29 cellular contexts compared by ENCODE assay signal in genomic region chr6:24306038-24306437, GRCh38. TPM values are rescaled to one million over a fixed set of nuclear protein-coding genes. Genes with fewer than 3 reads are reported as not detected.
DNase-seq lines count a peak whose midpoint lies in the region; ATAC-seq, FAIRE-seq and TF ChIP-seq lines count a peak whose summit lies in the region.
"Had no signal": no experiment of that assay in that cellular context is flagged by ENCODE, and none has a peak within 500 bp of the region (broad histone marks: within the 10 kb centered on the region; RNA-seq: fewer than 3 reads in every experiment).

No MANE protein-coding gene starts in this region.

- H3K27me3 ChIP-seq in liver (ENCODE audit: control insufficient read depth in 4 of 4, insufficient read depth in 4 of 4, low read length in 3 of 4): no peaks in the 10 kb centered on the region
- no peaks in the 10 kb centered on the region for H3K27me3 ChIP-seq in HepG2 (ENCODE audit: control insufficient read depth in 1 of 2, insufficient read depth in 2 of 2, low read length in 2 of 2)
- H3K27me3 ChIP-seq in mesenchymal stem cell (ENCODE audit: control insufficient read depth in 1 of 2, insufficient read depth in 1 of 2, low read length in 2 of 2): no peaks in the 10 kb centered on the region
- H3K27me3 ChIP-seq: BE2C, BLaER1 had no signal

- H3K18ac ChIP-seq in mesenchymal stem cell (ENCODE audit: low read depth in 1 of 2, low read length in 2 of 2): no peak overlapping the region

- H2AFZ ChIP-seq in HepG2 (ENCODE audit: low read length) (no peak overlapping the region), mesenchymal stem cell (ENCODE audit: low read depth, low read length) (no peak overlapping the region)

- H3K79me2 ChIP-seq in HepG2 (ENCODE audit: insufficient read depth, low read length): peaks cover 70% of the 10 kb centered on the region

- H4K91ac ChIP-seq in mesenchymal stem cell (ENCODE audit: low read length): no peak overlapping the region

- no peaks in the 10 kb centered on the region for H3K9me3 Mint-ChIP-seq in osteocyte (ENCODE audit: unreplicated experiment)
- peaks cover 7% of the 10 kb centered on the region for H3K9me3 Mint-ChIP-seq in activated T-cell treated with anti-CD3 and anti-CD28 coated beads, Interleukin-2, amount 50 U/mL, for 24 hours

- no peak overlapping the region for H4K8ac ChIP-seq in mesenchymal stem cell (ENCODE audit: low read length)

- intact Hi-C loops in HepG2 (cut with micrococcal nuclease; ENCODE audit: unreplicated experiment): no loop called here

- H3K4me3 ChIP-seq in liver (ENCODE audit: low read depth in 1 of 3, low read length in 3 of 3): no peak overlapping the region
- H3K4me3 ChIP-seq in HepG2 (replicated peaks in 1 of 3; ENCODE audit: insufficient read depth in 1 of 3, low read depth in 2 of 3, low read length in 3 of 3): no peak overlapping the region
- no peak overlapping the region for H3K4me3 ChIP-seq in mesenchymal stem cell (ENCODE audit: insufficient read depth in 1 of 2, low read depth in 1 of 2, low read length in 2 of 2)
- H3K4me3 ChIP-seq: BLaER1, GM12878 had no signal

- BruUV-seq in HepG2 (replicated peaks; lab: Mats Ljungman, UMichigan): no TSS peak

- H3K4me3 Mint-ChIP-seq in osteocyte (ENCODE audit: unreplicated experiment): no peak overlapping the region
- no peak overlapping the region for H3K4me3 Mint-ChIP-seq in activated T-cell treated with anti-CD3 and anti-CD28 coated beads, Interleukin-2, amount 50 U/mL, for 24 hours
- H3K4me3 Mint-ChIP-seq: CD14-positive monocyte; CD4-positive, alpha-beta memory T cell; CD4-positive, CD25-positive, alpha-beta regulatory T cell; CD8-positive, alpha-beta memory T cell had no signal

- H3K4me1 ChIP-seq in liver (ENCODE audit: control insufficient read depth in 4 of 4, insufficient read depth in 4 of 4, low read length in 3 of 4) (peaks cover 0 to 3% (median 0%) of the 10 kb centered on the region in 4 donors), HepG2 (ENCODE audit: insufficient read depth, low read length) (peaks cover 39% of the 10 kb centered on the region), mesenchymal stem cell (ENCODE audit: control insufficient read depth, insufficient read depth, low read depth, low read length) (peaks cover 3% of the 10 kb centered on the region)
- H3K4me1 ChIP-seq: BE2C had no signal

- peak overlapping the region; percentile 16 for H3K27ac Mint-ChIP-seq in osteocyte (ENCODE audit: unreplicated experiment)
- H3K27ac Mint-ChIP-seq in activated T-cell treated with anti-CD3 and anti-CD28 coated beads, Interleukin-2, amount 50 U/mL, for 24 hours: no peak overlapping the region
- H3K27ac Mint-ChIP-seq: CD14-positive monocyte; CD4-positive, alpha-beta memory T cell; CD4-positive, CD25-positive, alpha-beta regulatory T cell; CD8-positive, alpha-beta memory T cell had no signal

- peaks cover 13% of the 10 kb centered on the region for H3K79me1 ChIP-seq in mesenchymal stem cell (replicated peaks; ENCODE audit: low read length, poor library complexity, severe bottlenecking)

- POLR2A ChIA-PET in HepG2 (lab: Yijun Ruan, JAX): no interaction called here

- peaks cover 12% of the 10 kb centered on the region for H3K27me3 Mint-ChIP-seq in osteocyte (ENCODE audit: unreplicated experiment)
- H3K27me3 Mint-ChIP-seq in activated T-cell treated with anti-CD3 and anti-CD28 coated beads, Interleukin-2, amount 50 U/mL, for 24 hours: peaks cover 4% of the 10 kb centered on the region

- no peak overlapping the region for H2BK12ac ChIP-seq in mesenchymal stem cell (ENCODE audit: low read length in 2 of 2)

- 51% methylated on average over 4 of the region's 4 CpGs for WGBS in liver
- 90% methylated on average over 4 of the region's 4 CpGs for WGBS in HepG2 (ENCODE audit: low lambda C conversion rate)
- 94% methylated on average over 3 of the region's 4 CpGs for WGBS in mesenchymal stem cell

- DNase-seq in HepG2 (ENCODE audit: low spot score) (no peak), left lobe of liver (ENCODE audit: low spot score) (no peak), mesenchymal stem cell (no peak), osteocyte (ENCODE audit: extremely low spot score, unreplicated experiment) (no peak), putamen (ENCODE audit: low spot score) (no peak)
- no peak for DNase-seq in activated CD4-positive, CD25-positive, alpha-beta regulatory T cell (lab: John Stamatoyannopoulos, UW)
- DNase-seq in activated T-cell treated with anti-CD3 and anti-CD28 coated beads, Interleukin-2, amount 50 U/mL, for 24 hours: no peak
- DNase-seq: ACHN; BE2C; C1 segment of cervical spinal cord; CD4-positive, alpha-beta memory T cell; CD4-positive, CD25-positive, alpha-beta regulatory T cell; CD8-positive, alpha-beta memory T cell; COR-L47; DMS 273 treated with DMSO at 0.1 percent for 48 hours; DMS153; DMS53; DMS79; DND-41; EL; GDM1 had no signal

- H2AK5ac ChIP-seq in mesenchymal stem cell (ENCODE audit: low read length, severe bottlenecking): peak overlapping the region; percentile 88

- H2BK120ac ChIP-seq in mesenchymal stem cell (ENCODE audit: low read depth, low read length): no peak overlapping the region

- H4K20me1 ChIP-seq in HepG2 (ENCODE audit: insufficient read depth, low read length): no peaks in the 10 kb centered on the region
- H4K20me1 ChIP-seq: BLaER1 had no signal

- H3K9ac ChIP-seq in liver (ENCODE audit: low read depth in 1 of 2, low read length in 2 of 2) (no peak overlapping the region), HepG2 (ENCODE audit: insufficient read depth, low read depth, low read length) (no peak overlapping the region), mesenchymal stem cell (ENCODE audit: low read length) (no peak overlapping the region)
- H3K9ac ChIP-seq: BLaER1 had no signal

- TF ChIP-seq RAD21 in liver (IDR thresholded peaks at IDR 0.05): no peak
- no peak for TF ChIP-seq RAD21 in HepG2 (CRISPR knock-in tag; IDR thresholded peaks at IDR 0.05)

- TF ChIP-seq EP300 in HepG2 (IDR thresholded peaks at IDR 0.05; ENCODE audit: low read depth in 2 of 2, low read length in 2 of 2) (no peak), HepG2 (CRISPR knock-in tag; IDR thresholded peaks at IDR 0.05; ENCODE audit: borderline replicate concordance) (no peak)

- H3K9me3 ChIP-seq in liver (ENCODE audit: control insufficient read depth in 4 of 4, low read length in 3 of 4) (peaks cover 0 to 4% (median 0%) of the 10 kb centered on the region in 4 donors), HepG2 (ENCODE audit: low read length) (no peaks in the 10 kb centered on the region), mesenchymal stem cell (ENCODE audit: control insufficient read depth, low read length) (peaks cover 4% of the 10 kb centered on the region)
- H3K9me3 ChIP-seq: BE2C, BLaER1 had no signal

- CTCF ChIA-PET in HepG2 (lab: Yijun Ruan, JAX; ENCODE audit: low intra/inter-chr PET ratio, low total read pairs): no interaction called here

- no peak overlapping the region for H3K14ac ChIP-seq in mesenchymal stem cell (ENCODE audit: low read length in 2 of 2)

- H3K4ac ChIP-seq in mesenchymal stem cell (ENCODE audit: low read depth in 1 of 2, low read length in 2 of 2): no peak overlapping the region

- no peak overlapping the region for H2BK15ac ChIP-seq in mesenchymal stem cell (ENCODE audit: low read depth, poor library complexity, severe bottlenecking)

- H3K36me3 ChIP-seq in liver (ENCODE audit: control insufficient read depth in 4 of 4, insufficient read depth in 3 of 4, low read depth in 1 of 4, low read length in 3 of 4) (no peaks in the 10 kb centered on the region), HepG2 (replicated peaks in 1 of 2; ENCODE audit: control insufficient read depth in 1 of 2, insufficient read depth in 2 of 2, low read length in 2 of 2) (peaks cover 2 to 6% of the 10 kb centered on the region in 2 experiments; a peak in 3 of 5 replicates), mesenchymal stem cell (ENCODE audit: control insufficient read depth in 1 of 2, insufficient read depth in 2 of 2, low read depth in 1 of 2, low read length in 2 of 2) (no peaks in the 10 kb centered on the region)
- H3K36me3 ChIP-seq: BE2C, BLaER1 had no signal

- H2BK5ac ChIP-seq in mesenchymal stem cell (ENCODE audit: low read depth, low read length, poor library complexity, severe bottlenecking): peak overlapping the region; percentile 54

- ATAC-seq in HepG2 (no peak), left lobe of liver (peak; percentile 49)
- ATAC-seq: GM12878 had no signal

- no peak for FAIRE-seq in HepG2 (lab: Jason Lieb, UNC)
- FAIRE-seq: GM12878, GM12892, GM18507 had no signal

- in situ Hi-C loops in HepG2 (cut with HindIII; ENCODE audit: extremely low pct_ligation_motif_present, low pct_unique_long_range_greater_than_20kb): no loop called here

- peaks cover 38% of the 10 kb centered on the region for H3K4me1 Mint-ChIP-seq in osteocyte (ENCODE audit: unreplicated experiment)
- H3K4me1 Mint-ChIP-seq in activated T-cell treated with anti-CD3 and anti-CD28 coated beads, Interleukin-2, amount 50 U/mL, for 24 hours (ENCODE audit: low read depth): no peaks in the 10 kb centered on the region
- H3K4me1 Mint-ChIP-seq: CD14-positive monocyte; CD4-positive, CD25-positive, alpha-beta regulatory T cell; CD8-positive, alpha-beta memory T cell had no signal

- H3K4me2 ChIP-seq in HepG2 (ENCODE audit: low read depth, low read length): no peak overlapping the region
- no peak overlapping the region for H3K4me2 ChIP-seq in mesenchymal stem cell (ENCODE audit: low read length, poor library complexity, severe bottlenecking)
- H3K4me2 ChIP-seq: BLaER1 had no signal

- no peak for TF ChIP-seq POLR2A in HepG2 (IDR thresholded peaks at IDR 0.05; ENCODE audit: insufficient read depth in 1 of 2, low read depth in 2 of 2, low read length in 2 of 2)

- no peak overlapping the region for H3K27ac ChIP-seq in liver (ENCODE audit: low read depth in 1 of 2, low read length in 2 of 2)
- no peak overlapping the region for H3K27ac ChIP-seq in HepG2 (ENCODE audit: extremely low read length, insufficient read depth, low read length)
- H3K27ac ChIP-seq in mesenchymal stem cell (ENCODE audit: low read length, poor library complexity, severe bottlenecking): peak overlapping the region; percentile 84
- H3K27ac ChIP-seq: 22Rv1, BLaER1 had no signal

- no peak overlapping the region for H3K23ac ChIP-seq in mesenchymal stem cell (ENCODE audit: low read length in 2 of 2)

- no peaks in the 10 kb centered on the region for H3K36me3 Mint-ChIP-seq in osteocyte (ENCODE audit: unreplicated experiment)
- no peaks in the 10 kb centered on the region for H3K36me3 Mint-ChIP-seq in activated T-cell treated with anti-CD3 and anti-CD28 coated beads, Interleukin-2, amount 50 U/mL, for 24 hours (ENCODE audit: low read depth)
- H3K36me3 Mint-ChIP-seq: CD14-positive monocyte; CD4-positive, alpha-beta memory T cell; CD4-positive, CD25-positive, alpha-beta regulatory T cell; CD8-positive, alpha-beta memory T cell had no signal

- TF ChIP-seq CTCF in liver (IDR thresholded peaks at IDR 0.05; ENCODE audit: low read depth, low read length, missing input control) (no peak), HepG2 (CRISPR knock-in tag; IDR thresholded peaks at IDR 0.05) (no peak), osteocyte (IDR thresholded peaks at IDR 0.05) (no peak)

RNA-seq across cellular contexts. Expression of gene DCDC2, which starts 51.8 kb away (rescaled TPM):
- total RNA-seq in liver (10 to 100 TPM in 1 of 2 donors, 1 to 10 TPM in 1; 2.8 to 13.0 TPM), HepG2 (2016; rRNA removed; fragmentation: Illumina TruSeq; extraction: Trizol) (36.2 and 40.4 TPM in 2 replicates), left lobe of liver (1.4 TPM), osteocyte (0.94 and 1.0 TPM in 2 replicates)
- polyA plus RNA-seq in liver (1 to 10 TPM in 1 of 2 donors, under 1 TPM in 1; 0.51 to 1.3 TPM), HepG2 (2011; rRNA removed) (6.5 and 9.0 TPM in 2 replicates)
- total RNA-seq in HepG2 (2016; cell fraction: cytosol; rRNA removed; fragmentation: Illumina TruSeq; extraction: Trizol; ENCODE audit: low read depth): 23.4 and 24.8 TPM in 2 replicates
- 34.4 and 42.0 TPM in 2 replicates for total RNA-seq in HepG2 (2016; cell fraction: insoluble cytoplasmic fraction; rRNA removed; fragmentation: Illumina TruSeq; extraction: Trizol)
- total RNA-seq in HepG2 (2016; cell fraction: membrane; rRNA removed; fragmentation: Illumina TruSeq; extraction: Trizol): 13.9 and 16.3 TPM in 2 replicates
- total RNA-seq in HepG2 (2016; cell fraction: nucleus; rRNA removed; fragmentation: Illumina TruSeq; extraction: Trizol): 34.1 and 37.7 TPM in 2 replicates
- 4.7 and 6.5 TPM in 2 replicates for polyA plus RNA-seq in HepG2 (2011; cell fraction: cytosol; rRNA removed)
- polyA plus RNA-seq in HepG2 (2011; cell fraction: nucleus; rRNA removed): 8.1 and 9.5 TPM in 2 replicates
- 17.9 and 50.5 TPM in 2 replicates for polyA plus RNA-seq in HepG2 (2012)
- 4.5 and 5.8 TPM in 2 replicates for polyA plus RNA-seq in HepG2 (2016; cell fraction: cytosol; fragmentation: Illumina TruSeq; extraction: Trizol; ENCODE audit: low read depth)
- polyA plus RNA-seq in HepG2 (2016; cell fraction: insoluble cytoplasmic fraction; fragmentation: Illumina TruSeq; extraction: Trizol; ENCODE audit: low read depth): 33.2 and 33.9 TPM in 2 replicates
- 6.3 and 6.7 TPM in 2 replicates for polyA plus RNA-seq in HepG2 (2016; cell fraction: membrane; fragmentation: Illumina TruSeq; extraction: Trizol; ENCODE audit: low read depth)
- 25.2 and 32.0 TPM in 2 replicates for polyA plus RNA-seq in HepG2 (2016; cell fraction: nucleus; fragmentation: Illumina TruSeq; extraction: Trizol; ENCODE audit: insufficient read depth, low read depth)
- polyA minus RNA-seq in HepG2 (2011; rRNA and poly(A)+ RNA removed; ENCODE audit: low replicate concordance): 0.05 and 14.8 TPM in 2 replicates
- 9.5 and 14.1 TPM in 2 replicates for polyA minus RNA-seq in HepG2 (2011; cell fraction: cytosol; rRNA and poly(A)+ RNA removed)
- polyA minus RNA-seq in HepG2 (2011; cell fraction: nucleus; rRNA and poly(A)+ RNA removed): 26.1 and 43.1 TPM in 2 replicates
- polyA plus RNA-seq in mesenchymal stem cell (2013, experiment 1 of 2): 0.04 TPM
- 0.08 TPM for polyA plus RNA-seq in mesenchymal stem cell (2013, experiment 2 of 2)
- total RNA-seq: CD4-positive, CD25-positive, alpha-beta regulatory T cell; CD8-positive, alpha-beta memory T cell; G401 had no signal
- polyA plus RNA-seq: CD14-positive monocyte; CD4-positive, alpha-beta memory T cell; CD8-positive, alpha-beta memory T cell had no signal
